28 cellular contexts compared by ENCODE assay signal in genomic region chr12:73220951-73221350, GRCh38.
"Had no signal": no experiment of that assay in that cellular context is flagged by ENCODE, and none has a peak within 500 bp of the region (broad histone marks: within the 10 kb centered on the region; RNA-seq: fewer than 3 reads in every experiment).

No MANE protein-coding gene starts in this region.

- DNase-seq: activated CD4-positive, alpha-beta memory T cell treated with anti-CD3 and anti-CD28 coated beads, Interleukin-2, amount 10 ng/mL, durations not matched to agents 7 days and 5 days; activated CD4-positive, alpha-beta T cell treated with anti-CD3 and anti-CD28 coated beads for 1 hour; activated CD4-positive, alpha-beta T cell treated with anti-CD3 and anti-CD28 coated beads, Interleukin-2, amount 10 ng/mL, durations not matched to agents 7 days and 5 days; activated CD8-positive, alpha-beta memory T cell treated with anti-CD3 and anti-CD28 coated beads, Interleukin-2, amount 50 U/mL, for 48 hours; activated gamma-delta T cell treated with Interleukin-2 at 50 U/mL for 16 hours; activated naive CD4-positive, alpha-beta T cell treated with anti-CD3 and anti-CD28 coated beads, Interleukin-2, amount 50 U/mL, for 16 hours; activated T-cell treated with anti-CD3 and anti-CD28 coated beads, Interleukin-2, amount 50 U/mL, for 24 hours; amniotic stem cell; brain microvascular endothelial cell; cortex of kidney; effector memory CD8-positive, alpha-beta T cell; foreskin fibroblast; head of caudate nucleus; hypothalamus; immature natural killer cell; kidney; left colon; lower lobe of right lung; mesenchymal stem cell; naive thymus-derived CD8-positive, alpha-beta T cell; nucleus accumbens; pancreas; spleen; stimulated activated naive CD4-positive, alpha-beta T cell had no signal

- ATAC-seq: effector memory CD8-positive, alpha-beta T cell; left colon; lower lobe of right lung; naive thymus-derived CD8-positive, alpha-beta T cell; pancreas; WTC11 had no signal

- H3K27ac ChIP-seq: brain microvascular endothelial cell, lower lobe of right lung, pancreas, right atrium auricular region, spleen, suprapubic skin, tibial nerve had no signal
